In the genomic region with DNA sequence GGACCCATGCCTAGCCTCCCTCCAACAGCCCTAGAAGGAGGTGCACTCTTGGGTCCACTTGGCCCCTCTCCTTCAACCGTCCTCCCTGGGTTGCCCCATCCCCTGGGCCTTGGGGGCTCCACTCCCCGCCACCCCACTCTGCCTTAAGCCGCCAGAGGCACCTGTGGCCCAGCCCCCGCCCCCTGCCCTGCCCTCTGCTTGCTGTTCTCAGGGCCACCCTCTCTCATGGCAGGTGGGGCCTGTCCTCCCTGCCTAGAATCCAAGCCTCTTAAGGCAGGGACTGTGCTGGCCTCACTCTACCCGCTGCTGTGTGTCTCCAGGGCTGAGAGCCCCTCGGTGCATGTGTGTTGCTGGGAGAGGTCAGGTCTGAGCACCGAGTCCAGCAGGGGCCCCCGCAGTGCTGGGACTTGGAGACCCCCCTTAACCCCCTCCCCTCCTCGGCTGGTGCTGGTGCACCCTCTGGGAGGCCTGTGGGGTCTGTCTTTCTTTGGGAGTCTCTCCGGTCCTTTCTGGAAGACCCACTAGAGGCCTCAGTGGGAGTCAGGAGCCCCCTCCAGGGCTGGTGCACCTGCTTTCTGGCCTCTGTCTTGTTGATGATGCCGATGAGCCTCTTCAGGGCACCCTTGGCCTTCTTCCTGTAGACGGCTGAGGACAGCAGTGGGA, we compare ENCODE assay signal across 14 cellular contexts. TPM values are rescaled to one million over a fixed set of nuclear protein-coding genes. Genes with fewer than 3 reads are reported as not detected.
"Had no signal": no experiment of that assay in that cellular context is flagged by ENCODE, and none has a peak within 500 bp of the region (broad histone marks: within the 10 kb centered on the region; RNA-seq: fewer than 3 reads in every experiment).

No MANE protein-coding gene starts in this region.

- H3K4me3 Mint-ChIP-seq: activated naive CD4-positive, alpha-beta T cell treated with anti-CD3 and anti-CD28 coated beads for 36 hours; activated T-helper 1 cell treated with anti-CD3 and anti-CD28 coated beads, Interleukin-12 subunit alpha, Interleukin-12 subunit beta, Interleukin-2, Interleukin-4 antibody, amounts not matched to agents 30 ng/mL and 10 ng/mL and 1 ng/mL, durations not matched to agents 14 hours and 24 hours and 36 hours; immature natural killer cell; stimulated activated naive B cell treated with anti-CD40 and anti-IgM and Interleukin-4, amounts not matched to agents 10 μg/mL and 1 μg/mL and 100 μg/mL, for 72 hours had no signal

- H2AFZ ChIP-seq: parathyroid adenoma had no signal

- ATAC-seq: stimulated activated naive B cell treated with anti-CD40 and anti-IgM and Interleukin-4, amounts not matched to agents 10 μg/mL and 1 μg/mL and 100 μg/mL, for 72 hours had no signal

- H3K79me2 ChIP-seq: parathyroid adenoma had no signal

- H3K27ac ChIP-seq: brain microvascular endothelial cell, parathyroid adenoma had no signal

- DNase-seq: activated naive CD4-positive, alpha-beta T cell treated with anti-CD3 and anti-CD28 coated beads for 36 hours; amygdala; brain microvascular endothelial cell; cerebellar nuclear complex; dermis blood vessel endothelial cell; immature natural killer cell; retina; SIG-M5; stimulated activated naive B cell treated with anti-CD40 and anti-IgM and Interleukin-4, amounts not matched to agents 10 μg/mL and 1 μg/mL and 100 μg/mL, for 72 hours; T-helper 2 cell; trophoblast cell had no signal

- H3K9ac ChIP-seq: parathyroid adenoma had no signal

- H3K27ac Mint-ChIP-seq: activated naive CD4-positive, alpha-beta T cell treated with anti-CD3 and anti-CD28 coated beads for 36 hours; activated T-helper 1 cell treated with anti-CD3 and anti-CD28 coated beads, Interleukin-12 subunit alpha, Interleukin-12 subunit beta, Interleukin-2, Interleukin-4 antibody, amounts not matched to agents 30 ng/mL and 10 ng/mL and 1 ng/mL, durations not matched to agents 14 hours and 24 hours and 36 hours; immature natural killer cell; stimulated activated naive B cell treated with anti-CD40 and anti-IgM and Interleukin-4, amounts not matched to agents 10 μg/mL and 1 μg/mL and 100 μg/mL, for 72 hours had no signal

- H3K4me1 ChIP-seq: parathyroid adenoma had no signal

- H3K4me3 ChIP-seq: smooth muscle cell had no signal

- H3K9me3 Mint-ChIP-seq: activated naive CD4-positive, alpha-beta T cell treated with anti-CD3 and anti-CD28 coated beads for 36 hours; immature natural killer cell had no signal

- H3K36me3 ChIP-seq: brain microvascular endothelial cell had no signal

- H3K27me3 ChIP-seq: brain microvascular endothelial cell had no signal

- H3K4me1 Mint-ChIP-seq: immature natural killer cell had no signal

- H3K36me3 Mint-ChIP-seq: immature natural killer cell; stimulated activated naive B cell treated with anti-CD40 and anti-IgM and Interleukin-4, amounts not matched to agents 10 μg/mL and 1 μg/mL and 100 μg/mL, for 72 hours had no signal

- H3K4me2 ChIP-seq: smooth muscle cell had no signal

RNA-seq across cellular contexts. Expression of gene CFAP46, which starts 43.8 kb away (rescaled TPM):
- total RNA-seq: activated naive CD4-positive, alpha-beta T cell treated with anti-CD3 and anti-CD28 coated beads for 36 hours; activated T-helper 1 cell treated with anti-CD3 and anti-CD28 coated beads, Interleukin-12 subunit alpha, Interleukin-12 subunit beta, Interleukin-2, Interleukin-4 antibody, amounts not matched to agents 30 ng/mL and 10 ng/mL and 1 ng/mL, durations not matched to agents 14 hours and 24 hours and 36 hours had no signal
- polyA plus RNA-seq: immature natural killer cell had no signal
